In the genomic region with DNA sequence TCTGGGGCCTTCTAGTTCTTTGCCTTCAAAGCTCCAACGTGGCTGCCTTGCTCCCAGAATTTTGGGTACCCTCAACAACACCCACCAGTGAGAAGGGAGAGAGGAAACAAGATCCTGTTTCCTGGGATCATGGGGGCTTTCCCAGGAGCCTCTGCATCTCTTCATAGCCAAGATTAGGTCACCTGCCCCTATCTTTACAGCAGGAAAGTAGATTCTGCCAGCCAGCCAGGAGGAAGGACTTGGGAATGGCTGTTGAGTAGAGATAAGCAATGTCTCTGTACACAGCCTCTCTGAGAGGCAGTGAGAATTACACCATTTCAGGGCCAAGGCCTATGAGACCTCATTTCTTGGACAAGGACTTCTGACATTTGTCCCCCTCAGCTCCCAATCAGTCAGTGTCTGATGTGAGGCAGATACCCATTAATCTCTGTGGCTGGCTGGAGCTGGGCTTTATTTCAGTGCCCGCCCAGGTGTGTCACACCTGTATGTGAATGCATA, we compare ENCODE assay signal across 1 cellular context.
TF ChIP-seq lines count a peak whose summit lies in the region.

No MANE protein-coding gene starts in this region.

TF ChIP-seq in endothelial cell of umbilical vein, 7 proteins besides CTCF, POLR2A, EP300 and RAD21:
- TF ChIP-seq FOS (IDR thresholded peaks at IDR 0.05; ENCODE audit: borderline replicate concordance, insufficient read depth, low read length): no peak
- TF ChIP-seq JUN (IDR thresholded peaks at IDR 0.05; ENCODE audit: borderline replicate concordance, insufficient read depth, insufficient read length, low read depth): no peak
- no peak for TF ChIP-seq GATA2 (IDR thresholded peaks at IDR 0.05; ENCODE audit: insufficient read depth, insufficient read length, low read depth, low read length)
- TF ChIP-seq EZH2 (IDR thresholded peaks at IDR 0.05; ENCODE audit: borderline replicate concordance, low read depth, low read length, severe bottlenecking): no peak
- no peak for TF ChIP-seq POLR2AphosphoS5 (IDR thresholded peaks at IDR 0.05; ENCODE audit: insufficient read depth, low read depth, low read length)
